In the genomic region with DNA sequence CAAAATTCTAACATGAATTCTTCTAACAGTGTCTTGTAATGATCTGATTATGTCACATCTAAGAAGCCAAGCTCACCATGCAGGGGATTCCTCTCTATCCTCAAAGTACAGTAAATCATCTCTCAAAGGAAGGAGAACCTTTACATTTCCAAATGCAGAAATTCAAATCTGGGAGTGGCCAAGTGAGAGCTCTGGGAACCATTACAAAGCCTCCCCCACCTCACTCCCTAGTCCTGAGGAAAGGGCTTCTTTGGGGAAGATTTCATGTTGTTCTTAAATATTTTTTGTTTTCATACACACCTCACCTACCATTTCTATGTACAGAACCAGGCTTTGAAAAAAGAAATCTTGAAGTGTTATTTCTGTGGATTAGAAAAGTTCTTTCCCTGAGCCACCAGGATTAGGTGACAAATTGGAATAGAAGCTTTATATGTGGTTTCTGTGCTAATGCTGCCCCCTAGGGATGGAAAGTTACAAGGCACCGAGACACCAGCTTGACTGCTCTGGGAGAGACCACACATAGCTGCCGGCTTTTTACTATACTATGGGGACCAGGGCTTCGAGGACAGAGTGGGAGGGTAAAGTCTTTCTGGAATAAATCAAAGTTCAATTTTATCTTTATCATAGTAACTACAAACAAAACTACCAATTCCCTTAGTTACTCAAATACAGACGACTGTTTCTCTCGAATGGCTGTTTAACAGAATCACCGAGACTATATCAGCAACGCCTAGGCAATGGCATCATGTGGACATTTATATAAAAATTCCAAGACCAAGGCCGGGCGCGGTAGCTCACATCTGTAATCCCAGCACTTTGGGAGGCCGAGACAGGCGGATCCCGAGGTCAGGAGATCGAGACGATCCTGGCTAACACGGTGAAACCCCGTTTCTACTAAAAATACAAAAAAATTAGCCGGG, we compare ENCODE assay signal across 8 cellular contexts.
A peak's percentile ranks its signal among the peaks of the same experiment; 100 is the strongest.
DNase-seq lines count a peak whose midpoint lies in the region; ATAC-seq and TF ChIP-seq lines count a peak whose summit lies in the region.

No MANE protein-coding gene starts in this region.

- peak; percentile 80 for ATAC-seq in CD4-positive, alpha-beta T cell (ENCODE audit: poor library complexity)
- ATAC-seq in lung (ENCODE audit: insufficient read depth, low FRiP score): peak; percentile 61
- ATAC-seq in HG03039 (IDR thresholded peaks at IDR 0.05; ENCODE audit: unreplicated experiment): no peak

- CTCF ChIA-PET in CD4-positive, alpha-beta T cell (lab: Charles Lee): interaction anchor here (0.5 to 3.7 kb wide), 20 partner anchors 10 to 234 kb away, joined by 3 to 38 read pairs (median 4); no protein-coding TSS in a partner anchor
- CTCF ChIA-PET in HEK293T (lab: Yijun Ruan, JAX): interaction anchor here (0.6 to 3.5 kb wide), 22 partner anchors 9 to 381 kb away, joined by 3 to 19 read pairs (median 4); no protein-coding TSS in a partner anchor

- H3K4me3 ChIP-seq in dorsolateral prefrontal cortex (peak overlapping the region in 1 of 59 donors; percentile 6), lung (no peak overlapping the region)

- H3K36me3 ChIP-seq in lung (ENCODE audit: control insufficient read depth in 2 of 2, insufficient read depth in 2 of 2, low read length in 2 of 2): peaks cover 0 to 3% of the 10 kb centered on the region in 2 donors

- DNase-seq in CD4-positive, alpha-beta T cell: peak; percentile 38 to 61 (median 48)
- DNase-seq in HEK293T (ENCODE audit: extremely low spot score): peak; percentile 77
- peak; percentile 34 to 78 for DNase-seq in NCI-H524 (lab: John Stamatoyannopoulos, UW)
- peak; percentile 74 for DNase-seq in activated CD4-positive, alpha-beta T cell treated with anti-CD3 and anti-CD28 coated beads for 48 hours
- peak; percentile 41 to 89 (median 74) for DNase-seq in dorsolateral prefrontal cortex
- DNase-seq in lung (ENCODE audit: low spot score): peak; percentile 70
- peak in 2 of 3 donors; percentile 28 to 42 for DNase-seq in stimulated activated CD4-positive, alpha-beta T cell treated with anti-CD3 and anti-CD28 coated beads, TNF-alpha, amount 100 ng/mL, for 48 hours (ENCODE audit: low read depth in 3 of 3)

- no peak overlapping the region for H3K27ac Mint-ChIP-seq in CD4-positive, alpha-beta T cell

- H3K4me3 Mint-ChIP-seq in CD4-positive, alpha-beta T cell: no peak overlapping the region

- no peak overlapping the region for H3K27ac ChIP-seq in CD4-positive, alpha-beta T cell (ENCODE audit: low read depth, low read length)
- peak overlapping the region in 40 of 59 donors; percentile 2 to 86 (median 50) for H3K27ac ChIP-seq in dorsolateral prefrontal cortex
- no peak overlapping the region for H3K27ac ChIP-seq in lung (ENCODE audit: low read depth in 1 of 2, low read length in 1 of 2)

- peaks cover 56% of the 10 kb centered on the region for H3K36me3 Mint-ChIP-seq in CD4-positive, alpha-beta T cell (ENCODE audit: low read depth)

- peak; percentile 82 for TF ChIP-seq CTCF in CD4-positive, alpha-beta T cell (IDR thresholded peaks at IDR 0.05)
- TF ChIP-seq CTCF in dorsolateral prefrontal cortex (IDR thresholded peaks at IDR 0.05 in 54 of 56, conservative IDR thresholded peaks at IDR 0.05 in 2 of 56; ENCODE audit: low read depth in 1 of 56, partially characterized antibody in 56 of 56) (peak; percentile 84 to 97 (median 92)), lung (IDR thresholded peaks at IDR 0.05; ENCODE audit: control extremely low read depth, extremely low read depth) (peak; percentile 87)

- peaks cover 0 to 6% of the 10 kb centered on the region in 2 donors for H3K4me1 ChIP-seq in lung (ENCODE audit: control insufficient read depth in 2 of 2, insufficient read depth in 2 of 2, low read length in 2 of 2)

- H3K9me3 ChIP-seq in CD4-positive, alpha-beta T cell (ENCODE audit: control insufficient read depth, low read length): no peaks in the 10 kb centered on the region
- no peaks in the 10 kb centered on the region for H3K9me3 ChIP-seq in lung (ENCODE audit: control insufficient read depth in 2 of 2, insufficient read depth in 1 of 2, low read length in 1 of 2)

- H3K9me3 Mint-ChIP-seq in CD4-positive, alpha-beta T cell: no peaks in the 10 kb centered on the region

- WGBS in lung, 2 donors: 73 to 78% methylated on average over 18 of the region's 18 CpGs

- peaks cover 21% of the 10 kb centered on the region for H3K4me1 Mint-ChIP-seq in CD4-positive, alpha-beta T cell (ENCODE audit: low read depth)

- POLR2A ChIA-PET in CD4-positive, alpha-beta T cell (lab: Charles Lee): interaction anchor here (0.9 to 2.0 kb wide), 8 partner anchors 13 to 171 kb away, joined by 3 to 9 read pairs (median 4); no protein-coding TSS in a partner anchor
- POLR2A ChIA-PET in HEK293T (lab: Yijun Ruan, JAX): interaction anchor here (1.1 kb wide), 1 partner anchor 91 kb away, joined by 3 read pairs; no protein-coding TSS in a partner anchor

- intact Hi-C loops in CD4-positive, alpha-beta T cell (cut with DNase I, micrococcal nuclease): loop anchor here (1.0 kb wide), 2 partner anchors 39 to 171 kb away; no protein-coding TSS in a partner anchor
- intact Hi-C loops in dorsolateral prefrontal cortex (cut with DNase I): loop anchor here in 1 of 2 donors (5.0 kb wide), 1 partner anchor 42 kb away; no protein-coding TSS in a partner anchor

- no peaks in the 10 kb centered on the region for H3K27me3 Mint-ChIP-seq in CD4-positive, alpha-beta T cell

- H3K27me3 ChIP-seq in CD4-positive, alpha-beta T cell (ENCODE audit: control insufficient read depth, insufficient read depth, low read length): no peaks in the 10 kb centered on the region
- H3K27me3 ChIP-seq in dorsolateral prefrontal cortex (no peaks in the 10 kb centered on the region), lung (ENCODE audit: control insufficient read depth, insufficient read depth) (no peaks in the 10 kb centered on the region)

TF ChIP-seq in HEK293T, 16 proteins besides CTCF, POLR2A, EP300 and RAD21:
- TF ChIP-seq L3MBTL2 (conservative IDR thresholded peaks at IDR 0.05) (no peak), BHLHE40 (IDR thresholded peaks at IDR 0.05; ENCODE audit: borderline replicate concordance) (no peak), TARDBP (IDR thresholded peaks at IDR 0.05) (no peak), SP1 (IDR thresholded peaks at IDR 0.05) (no peak), SUZ12 (IDR thresholded peaks at IDR 0.05) (no peak), CTBP1 (IDR thresholded peaks at IDR 0.05; ENCODE audit: borderline replicate concordance) (no peak), HDGF (IDR thresholded peaks at IDR 0.05; ENCODE audit: borderline replicate concordance) (no peak), FOXK2 (IDR thresholded peaks at IDR 0.05) (no peak)

Comparison
In these comparisons a context has a peak if more than half of its experiments do, and no peak if none do; other contexts are left out.
1. H3K27ac ChIP-seq: peak in dorsolateral prefrontal cortex (40 of 59); none in CD4-positive, alpha-beta T cell (single experiment) and lung (0 of 2).
2. Peak in every context shown above with its lines, with median percentiles within 50 percentile points of each other: DNase-seq and CTCF ChIP-seq.